Comparison of ENCODE assay signal across 9 cellular contexts in genomic region chr12:12467222-12467621, GRCh38.
DNase-seq lines count a peak whose midpoint lies in the region; ATAC-seq and TF ChIP-seq lines count a peak whose summit lies in the region.
"Had no signal": no experiment of that assay in that cellular context is flagged by ENCODE, and none has a peak within 500 bp of the region (broad histone marks: within the 10 kb centered on the region; RNA-seq: fewer than 3 reads in every experiment).

No MANE protein-coding gene starts in this region.

- intact Hi-C loops in dorsolateral prefrontal cortex (cut with DNase I): no loop called here
- intact Hi-C loops in left ventricle myocardium superior (cut with micrococcal nuclease): no loop called here

- peak overlapping the region; percentile 20 to 91 (median 76) for H3K27ac ChIP-seq in dorsolateral prefrontal cortex
- H3K27ac ChIP-seq: thoracic aorta had no signal

- H3K4me3 ChIP-seq in Jurkat, Clone E6-1 (ENCODE audit: low read length): peak overlapping the region; percentile 20
- H3K4me3 ChIP-seq in dorsolateral prefrontal cortex: peak overlapping the region in 1 of 59 donors; percentile 23
- H3K4me3 ChIP-seq: thoracic aorta had no signal

- TF ChIP-seq CTCF in dorsolateral prefrontal cortex (IDR thresholded peaks at IDR 0.05 in 54 of 56, conservative IDR thresholded peaks at IDR 0.05 in 2 of 56; ENCODE audit: low read depth in 1 of 56, partially characterized antibody in 56 of 56): no peak

- no peaks in the 10 kb centered on the region for H3K27me3 ChIP-seq in dorsolateral prefrontal cortex

- ATAC-seq in GM18873 (IDR thresholded peaks at IDR 0.05; ENCODE audit: low FRiP score, unreplicated experiment) (no peak), HG02981 (IDR thresholded peaks at IDR 0.05; ENCODE audit: unreplicated experiment) (no peak), left ventricle myocardium superior (no peak)

- DNase-seq in Jurkat, Clone E6-1 (ENCODE audit: low read depth, low spot score): peak; percentile 77
- DNase-seq in activated CD4-positive, alpha-beta T cell treated with anti-CD3 and anti-CD28 coated beads, Interleukin-2, amount 50 U/mL, for 4 hours: peak; percentile 48 to 56
- peak in 1 of 10 donors; percentile 50 for DNase-seq in dorsolateral prefrontal cortex
- DNase-seq in stimulated activated CD4-positive, alpha-beta T cell treated with anti-CD3 and anti-CD28 coated beads, Interleukin-4, amount 100 ng/mL, for 4 hours: peak; percentile 29 to 55
- DNase-seq in NCI-H146 treated with DMSO at 0.1 percent for 48 hours (lab: John Stamatoyannopoulos, UW; ENCODE audit: unreplicated experiment): no peak
- DNase-seq in left ventricle myocardium superior: no peak

Comparison
In these comparisons a context has a peak if more than half of its experiments do, and no peak if none do; other contexts are left out.
1. DNase-seq: peak in Jurkat, Clone E6-1 (single experiment), activated CD4-positive, alpha-beta T cell treated with anti-CD3 and anti-CD28 coated beads, Interleukin-2, amount 50 U/mL, for 4 hours (2 of 2) and stimulated activated CD4-positive, alpha-beta T cell treated with anti-CD3 and anti-CD28 coated beads, Interleukin-4, amount 100 ng/mL, for 4 hours (2 of 2); none in NCI-H146 treated with DMSO at 0.1 percent for 48 hours (single experiment) and left ventricle myocardium superior (single experiment).